In the genomic region with DNA sequence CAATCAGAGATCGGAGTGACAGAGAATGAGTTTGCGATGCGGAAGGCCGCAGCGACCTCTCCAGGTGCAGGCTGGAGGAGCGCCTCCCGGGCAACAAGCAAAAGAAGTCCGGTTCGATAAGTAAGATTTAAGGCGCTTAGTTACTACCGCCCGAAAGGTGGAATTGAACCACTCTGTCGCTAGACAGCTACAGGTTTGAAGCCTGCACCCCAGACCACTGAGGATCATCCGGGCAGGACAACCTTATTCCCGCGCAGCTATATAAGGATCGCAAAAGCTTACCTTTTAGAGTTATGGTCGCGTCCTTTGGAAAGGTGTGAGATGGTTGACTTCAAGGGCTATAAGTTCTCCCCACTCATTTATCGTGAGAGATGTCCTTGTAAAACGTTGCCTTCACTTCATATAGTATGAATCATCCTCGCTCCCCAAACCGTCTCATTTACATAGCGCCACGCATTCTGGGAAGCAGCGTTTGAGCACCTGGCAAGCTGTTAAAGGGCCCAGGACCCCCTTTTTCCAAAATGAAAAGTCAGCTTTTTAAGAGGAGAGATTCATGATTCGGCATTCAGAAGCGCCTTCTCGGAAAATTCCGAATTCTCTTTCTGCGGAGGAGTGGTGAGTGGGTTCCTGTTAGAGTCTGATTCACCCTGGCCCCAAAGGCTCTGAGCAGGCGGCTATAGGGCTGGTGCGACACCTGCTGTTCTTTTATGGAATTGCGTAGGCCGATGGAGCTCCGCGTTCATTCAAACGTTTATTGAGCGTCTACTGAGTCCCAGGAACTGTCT, we compare ENCODE assay signal across 1 cellular context.
TF ChIP-seq lines count a peak whose summit lies in the region.

No MANE protein-coding gene starts in this region.

TF ChIP-seq in HepG2, 621 proteins besides CTCF, POLR2A, EP300 and RAD21 (continued from another document and continues in another):
- TF ChIP-seq, protein P1, sequence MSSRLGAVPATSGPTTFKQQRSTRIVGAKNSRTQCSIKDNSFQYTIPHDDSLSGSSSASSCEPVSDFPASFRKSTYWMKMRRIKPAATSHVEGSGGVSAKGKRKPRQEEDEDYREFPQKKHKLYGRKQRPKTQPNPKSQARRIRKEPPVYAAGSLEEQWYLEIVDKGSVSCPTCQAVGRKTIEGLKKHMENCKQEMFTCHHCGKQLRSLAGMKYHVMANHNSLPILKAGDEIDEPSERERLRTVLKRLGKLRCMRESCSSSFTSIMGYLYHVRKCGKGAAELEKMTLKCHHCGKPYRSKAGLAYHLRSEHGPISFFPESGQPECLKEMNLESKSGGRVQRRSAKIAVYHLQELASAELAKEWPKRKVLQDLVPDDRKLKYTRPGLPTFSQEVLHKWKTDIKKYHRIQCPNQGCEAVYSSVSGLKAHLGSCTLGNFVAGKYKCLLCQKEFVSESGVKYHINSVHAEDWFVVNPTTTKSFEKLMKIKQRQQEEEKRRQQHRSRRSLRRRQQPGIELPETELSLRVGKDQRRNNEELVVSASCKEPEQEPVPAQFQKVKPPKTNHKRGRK (CRISPR knock-in tag; IDR thresholded peaks at IDR 0.05): no peak
- TF ChIP-seq, protein P2, sequence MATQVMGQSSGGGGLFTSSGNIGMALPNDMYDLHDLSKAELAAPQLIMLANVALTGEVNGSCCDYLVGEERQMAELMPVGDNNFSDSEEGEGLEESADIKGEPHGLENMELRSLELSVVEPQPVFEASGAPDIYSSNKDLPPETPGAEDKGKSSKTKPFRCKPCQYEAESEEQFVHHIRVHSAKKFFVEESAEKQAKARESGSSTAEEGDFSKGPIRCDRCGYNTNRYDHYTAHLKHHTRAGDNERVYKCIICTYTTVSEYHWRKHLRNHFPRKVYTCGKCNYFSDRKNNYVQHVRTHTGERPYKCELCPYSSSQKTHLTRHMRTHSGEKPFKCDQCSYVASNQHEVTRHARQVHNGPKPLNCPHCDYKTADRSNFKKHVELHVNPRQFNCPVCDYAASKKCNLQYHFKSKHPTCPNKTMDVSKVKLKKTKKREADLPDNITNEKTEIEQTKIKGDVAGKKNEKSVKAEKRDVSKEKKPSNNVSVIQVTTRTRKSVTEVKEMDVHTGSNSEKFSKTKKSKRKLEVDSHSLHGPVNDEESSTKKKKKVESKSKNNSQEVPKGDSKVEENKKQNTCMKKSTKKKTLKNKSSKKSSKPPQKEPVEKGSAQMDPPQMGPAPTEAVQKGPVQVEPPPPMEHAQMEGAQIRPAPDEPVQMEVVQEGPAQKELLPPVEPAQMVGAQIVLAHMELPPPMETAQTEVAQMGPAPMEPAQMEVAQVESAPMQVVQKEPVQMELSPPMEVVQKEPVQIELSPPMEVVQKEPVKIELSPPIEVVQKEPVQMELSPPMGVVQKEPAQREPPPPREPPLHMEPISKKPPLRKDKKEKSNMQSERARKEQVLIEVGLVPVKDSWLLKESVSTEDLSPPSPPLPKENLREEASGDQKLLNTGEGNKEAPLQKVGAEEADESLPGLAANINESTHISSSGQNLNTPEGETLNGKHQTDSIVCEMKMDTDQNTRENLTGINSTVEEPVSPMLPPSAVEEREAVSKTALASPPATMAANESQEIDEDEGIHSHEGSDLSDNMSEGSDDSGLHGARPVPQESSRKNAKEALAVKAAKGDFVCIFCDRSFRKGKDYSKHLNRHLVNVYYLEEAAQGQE (IDR thresholded peaks at IDR 0.05; ENCODE audit: borderline replicate concordance in 1 of 2, low read depth in 1 of 2, low read length in 2 of 2): no peak; a peak in 1 of 4 replicates
- no peak for TF ChIP-seq TBL1XR1 (IDR thresholded peaks at IDR 0.05; ENCODE audit: borderline replicate concordance, low read length, partially characterized antibody)
- TF ChIP-seq, protein P3, sequence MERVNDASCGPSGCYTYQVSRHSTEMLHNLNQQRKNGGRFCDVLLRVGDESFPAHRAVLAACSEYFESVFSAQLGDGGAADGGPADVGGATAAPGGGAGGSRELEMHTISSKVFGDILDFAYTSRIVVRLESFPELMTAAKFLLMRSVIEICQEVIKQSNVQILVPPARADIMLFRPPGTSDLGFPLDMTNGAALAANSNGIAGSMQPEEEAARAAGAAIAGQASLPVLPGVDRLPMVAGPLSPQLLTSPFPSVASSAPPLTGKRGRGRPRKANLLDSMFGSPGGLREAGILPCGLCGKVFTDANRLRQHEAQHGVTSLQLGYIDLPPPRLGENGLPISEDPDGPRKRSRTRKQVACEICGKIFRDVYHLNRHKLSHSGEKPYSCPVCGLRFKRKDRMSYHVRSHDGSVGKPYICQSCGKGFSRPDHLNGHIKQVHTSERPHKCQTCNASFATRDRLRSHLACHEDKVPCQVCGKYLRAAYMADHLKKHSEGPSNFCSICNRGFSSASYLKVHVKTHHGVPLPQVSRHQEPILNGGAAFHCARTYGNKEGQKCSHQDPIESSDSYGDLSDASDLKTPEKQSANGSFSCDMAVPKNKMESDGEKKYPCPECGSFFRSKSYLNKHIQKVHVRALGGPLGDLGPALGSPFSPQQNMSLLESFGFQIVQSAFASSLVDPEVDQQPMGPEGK (CRISPR knock-in tag; IDR thresholded peaks at IDR 0.05): peak; percentile 7; the same call in 1 of the 2 replicates
- TF ChIP-seq, protein P4, sequence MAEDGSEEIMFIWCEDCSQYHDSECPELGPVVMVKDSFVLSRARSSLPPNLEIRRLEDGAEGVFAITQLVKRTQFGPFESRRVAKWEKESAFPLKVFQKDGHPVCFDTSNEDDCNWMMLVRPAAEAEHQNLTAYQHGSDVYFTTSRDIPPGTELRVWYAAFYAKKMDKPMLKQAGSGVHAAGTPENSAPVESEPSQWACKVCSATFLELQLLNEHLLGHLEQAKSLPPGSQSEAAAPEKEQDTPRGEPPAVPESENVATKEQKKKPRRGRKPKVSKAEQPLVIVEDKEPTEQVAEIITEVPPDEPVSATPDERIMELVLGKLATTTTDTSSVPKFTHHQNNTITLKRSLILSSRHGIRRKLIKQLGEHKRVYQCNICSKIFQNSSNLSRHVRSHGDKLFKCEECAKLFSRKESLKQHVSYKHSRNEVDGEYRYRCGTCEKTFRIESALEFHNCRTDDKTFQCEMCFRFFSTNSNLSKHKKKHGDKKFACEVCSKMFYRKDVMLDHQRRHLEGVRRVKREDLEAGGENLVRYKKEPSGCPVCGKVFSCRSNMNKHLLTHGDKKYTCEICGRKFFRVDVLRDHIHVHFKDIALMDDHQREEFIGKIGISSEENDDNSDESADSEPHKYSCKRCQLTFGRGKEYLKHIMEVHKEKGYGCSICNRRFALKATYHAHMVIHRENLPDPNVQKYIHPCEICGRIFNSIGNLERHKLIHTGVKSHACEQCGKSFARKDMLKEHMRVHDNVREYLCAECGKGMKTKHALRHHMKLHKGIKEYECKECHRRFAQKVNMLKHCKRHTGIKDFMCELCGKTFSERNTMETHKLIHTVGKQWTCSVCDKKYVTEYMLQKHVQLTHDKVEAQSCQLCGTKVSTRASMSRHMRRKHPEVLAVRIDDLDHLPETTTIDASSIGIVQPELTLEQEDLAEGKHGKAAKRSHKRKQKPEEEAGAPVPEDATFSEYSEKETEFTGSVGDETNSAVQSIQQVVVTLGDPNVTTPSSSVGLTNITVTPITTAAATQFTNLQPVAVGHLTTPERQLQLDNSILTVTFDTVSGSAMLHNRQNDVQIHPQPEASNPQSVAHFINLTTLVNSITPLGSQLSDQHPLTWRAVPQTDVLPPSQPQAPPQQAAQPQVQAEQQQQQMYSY (CRISPR knock-in tag; IDR thresholded peaks at IDR 0.05): peak; percentile 31; the same call in 1 of the 2 replicates
- TF ChIP-seq RXRB (CRISPR knock-in tag; IDR thresholded peaks at IDR 0.05; ENCODE audit: borderline replicate concordance): peak; percentile 63
- TF ChIP-seq, protein P5, sequence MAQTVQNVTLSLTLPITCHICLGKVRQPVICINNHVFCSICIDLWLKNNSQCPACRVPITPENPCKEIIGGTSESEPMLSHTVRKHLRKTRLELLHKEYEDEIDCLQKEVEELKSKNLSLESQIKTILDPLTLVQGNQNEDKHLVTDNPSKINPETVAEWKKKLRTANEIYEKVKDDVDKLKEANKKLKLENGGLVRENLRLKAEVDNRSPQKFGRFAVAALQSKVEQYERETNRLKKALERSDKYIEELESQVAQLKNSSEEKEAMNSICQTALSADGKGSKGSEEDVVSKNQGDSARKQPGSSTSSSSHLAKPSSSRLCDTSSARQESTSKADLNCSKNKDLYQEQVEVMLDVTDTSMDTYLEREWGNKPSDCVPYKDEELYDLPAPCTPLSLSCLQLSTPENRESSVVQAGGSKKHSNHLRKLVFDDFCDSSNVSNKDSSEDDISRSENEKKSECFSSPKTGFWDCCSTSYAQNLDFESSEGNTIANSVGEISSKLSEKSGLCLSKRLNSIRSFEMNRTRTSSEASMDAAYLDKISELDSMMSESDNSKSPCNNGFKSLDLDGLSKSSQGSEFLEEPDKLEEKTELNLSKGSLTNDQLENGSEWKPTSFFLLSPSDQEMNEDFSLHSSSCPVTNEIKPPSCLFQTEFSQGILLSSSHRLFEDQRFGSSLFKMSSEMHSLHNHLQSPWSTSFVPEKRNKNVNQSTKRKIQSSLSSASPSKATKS (CRISPR knock-in tag; IDR thresholded peaks at IDR 0.05): peak; percentile 70; the same call in 1 of the 2 replicates
- no peak for TF ChIP-seq NFIB (CRISPR knock-in tag; IDR thresholded peaks at IDR 0.05; ENCODE audit: borderline replicate concordance)
- TF ChIP-seq ZFP90 (CRISPR knock-in tag; IDR thresholded peaks at IDR 0.05; ENCODE audit: borderline replicate concordance): peak; percentile 87; the same call in 1 of the 2 replicates
- TF ChIP-seq, protein P6, sequence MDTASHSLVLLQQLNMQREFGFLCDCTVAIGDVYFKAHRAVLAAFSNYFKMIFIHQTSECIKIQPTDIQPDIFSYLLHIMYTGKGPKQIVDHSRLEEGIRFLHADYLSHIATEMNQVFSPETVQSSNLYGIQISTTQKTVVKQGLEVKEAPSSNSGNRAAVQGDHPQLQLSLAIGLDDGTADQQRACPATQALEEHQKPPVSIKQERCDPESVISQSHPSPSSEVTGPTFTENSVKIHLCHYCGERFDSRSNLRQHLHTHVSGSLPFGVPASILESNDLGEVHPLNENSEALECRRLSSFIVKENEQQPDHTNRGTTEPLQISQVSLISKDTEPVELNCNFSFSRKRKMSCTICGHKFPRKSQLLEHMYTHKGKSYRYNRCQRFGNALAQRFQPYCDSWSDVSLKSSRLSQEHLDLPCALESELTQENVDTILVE (CRISPR knock-in tag; IDR thresholded peaks at IDR 0.05): peak; percentile 69; the same call in 1 of the 2 replicates
- TF ChIP-seq, protein P7, sequence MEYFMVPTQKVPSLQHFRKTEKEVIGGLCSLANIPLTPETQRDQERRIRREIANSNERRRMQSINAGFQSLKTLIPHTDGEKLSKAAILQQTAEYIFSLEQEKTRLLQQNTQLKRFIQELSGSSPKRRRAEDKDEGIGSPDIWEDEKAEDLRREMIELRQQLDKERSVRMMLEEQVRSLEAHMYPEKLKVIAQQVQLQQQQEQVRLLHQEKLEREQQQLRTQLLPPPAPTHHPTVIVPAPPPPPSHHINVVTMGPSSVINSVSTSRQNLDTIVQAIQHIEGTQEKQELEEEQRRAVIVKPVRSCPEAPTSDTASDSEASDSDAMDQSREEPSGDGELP (IDR thresholded peaks at IDR 0.05; ENCODE audit: borderline replicate concordance, low read depth): peak; percentile 67; the same call in 1 of the 2 replicates
- TF ChIP-seq, protein P8, sequence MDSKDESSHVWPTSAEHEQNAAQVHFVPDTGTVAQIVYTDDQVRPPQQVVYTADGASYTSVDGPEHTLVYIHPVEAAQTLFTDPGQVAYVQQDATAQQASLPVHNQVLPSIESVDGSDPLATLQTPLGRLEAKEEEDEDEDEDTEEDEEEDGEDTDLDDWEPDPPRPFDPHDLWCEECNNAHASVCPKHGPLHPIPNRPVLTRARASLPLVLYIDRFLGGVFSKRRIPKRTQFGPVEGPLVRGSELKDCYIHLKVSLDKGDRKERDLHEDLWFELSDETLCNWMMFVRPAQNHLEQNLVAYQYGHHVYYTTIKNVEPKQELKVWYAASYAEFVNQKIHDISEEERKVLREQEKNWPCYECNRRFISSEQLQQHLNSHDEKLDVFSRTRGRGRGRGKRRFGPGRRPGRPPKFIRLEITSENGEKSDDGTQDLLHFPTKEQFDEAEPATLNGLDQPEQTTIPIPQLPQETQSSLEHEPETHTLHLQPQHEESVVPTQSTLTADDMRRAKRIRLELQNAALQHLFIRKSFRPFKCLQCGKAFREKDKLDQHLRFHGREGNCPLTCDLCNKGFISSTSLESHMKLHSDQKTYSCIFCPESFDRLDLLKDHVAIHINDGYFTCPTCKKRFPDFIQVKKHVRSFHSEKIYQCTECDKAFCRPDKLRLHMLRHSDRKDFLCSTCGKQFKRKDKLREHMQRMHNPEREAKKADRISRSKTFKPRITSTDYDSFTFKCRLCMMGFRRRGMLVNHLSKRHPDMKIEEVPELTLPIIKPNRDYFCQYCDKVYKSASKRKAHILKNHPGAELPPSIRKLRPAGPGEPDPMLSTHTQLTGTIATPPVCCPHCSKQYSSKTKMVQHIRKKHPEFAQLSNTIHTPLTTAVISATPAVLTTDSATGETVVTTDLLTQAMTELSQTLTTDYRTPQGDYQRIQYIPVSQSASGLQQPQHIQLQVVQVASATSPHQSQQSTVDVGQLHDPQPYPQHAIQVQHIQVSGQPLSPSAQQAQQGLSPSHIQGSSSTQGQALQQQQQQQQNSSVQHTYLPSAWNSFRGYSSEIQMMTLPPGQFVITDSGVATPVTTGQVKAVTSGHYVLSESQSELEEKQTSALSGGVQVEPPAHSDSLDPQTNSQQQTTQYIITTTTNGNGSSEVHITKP (CRISPR knock-in tag; IDR thresholded peaks at IDR 0.05; ENCODE audit: low read depth): peak; percentile 75; the same call in 1 of the 2 replicates
- TF ChIP-seq NCOA5 (CRISPR knock-in tag; IDR thresholded peaks at IDR 0.05): no peak
- TF ChIP-seq, protein P9, sequence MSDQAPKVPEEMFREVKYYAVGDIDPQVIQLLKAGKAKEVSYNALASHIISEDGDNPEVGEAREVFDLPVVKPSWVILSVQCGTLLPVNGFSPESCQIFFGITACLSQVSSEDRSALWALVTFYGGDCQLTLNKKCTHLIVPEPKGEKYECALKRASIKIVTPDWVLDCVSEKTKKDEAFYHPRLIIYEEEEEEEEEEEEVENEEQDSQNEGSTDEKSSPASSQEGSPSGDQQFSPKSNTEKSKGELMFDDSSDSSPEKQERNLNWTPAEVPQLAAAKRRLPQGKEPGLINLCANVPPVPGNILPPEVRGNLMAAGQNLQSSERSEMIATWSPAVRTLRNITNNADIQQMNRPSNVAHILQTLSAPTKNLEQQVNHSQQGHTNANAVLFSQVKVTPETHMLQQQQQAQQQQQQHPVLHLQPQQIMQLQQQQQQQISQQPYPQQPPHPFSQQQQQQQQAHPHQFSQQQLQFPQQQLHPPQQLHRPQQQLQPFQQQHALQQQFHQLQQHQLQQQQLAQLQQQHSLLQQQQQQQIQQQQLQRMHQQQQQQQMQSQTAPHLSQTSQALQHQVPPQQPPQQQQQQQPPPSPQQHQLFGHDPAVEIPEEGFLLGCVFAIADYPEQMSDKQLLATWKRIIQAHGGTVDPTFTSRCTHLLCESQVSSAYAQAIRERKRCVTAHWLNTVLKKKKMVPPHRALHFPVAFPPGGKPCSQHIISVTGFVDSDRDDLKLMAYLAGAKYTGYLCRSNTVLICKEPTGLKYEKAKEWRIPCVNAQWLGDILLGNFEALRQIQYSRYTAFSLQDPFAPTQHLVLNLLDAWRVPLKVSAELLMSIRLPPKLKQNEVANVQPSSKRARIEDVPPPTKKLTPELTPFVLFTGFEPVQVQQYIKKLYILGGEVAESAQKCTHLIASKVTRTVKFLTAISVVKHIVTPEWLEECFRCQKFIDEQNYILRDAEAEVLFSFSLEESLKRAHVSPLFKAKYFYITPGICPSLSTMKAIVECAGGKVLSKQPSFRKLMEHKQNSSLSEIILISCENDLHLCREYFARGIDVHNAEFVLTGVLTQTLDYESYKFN (CRISPR knock-in tag; conservative IDR thresholded peaks at IDR 0.05): peak; percentile 35
